In genomic region chr16:57999366-57999970, GRCh38 we compare ENCODE assay signal across 8 cellular contexts. TPM values are rescaled to one million over a fixed set of nuclear protein-coding genes. Genes with fewer than 3 reads are reported as not detected.
DNase-seq lines count a peak whose midpoint lies in the region; ATAC-seq and TF ChIP-seq lines count a peak whose summit lies in the region.

No MANE protein-coding gene starts in this region.

- H3K4me1 Mint-ChIP-seq in T-helper 1 cell treated with Interleukin-12 subunit alpha and Interleukin-12 subunit beta and Interleukin-4 antibody, amounts not matched to agents 30 μg/mL and 1 μg/mL, for 36 hours (ENCODE audit: low read depth) = peaks cover 41% of the 10 kb centered on the region
- peaks cover 77% of the 10 kb centered on the region for H3K4me1 Mint-ChIP-seq in dendritic cell treated with granulocyte-macrophage colony-stimulating factor and Interleukin-4, amounts not matched to agents 40 ng/mL and 50 ng/mL, for 4 days (ENCODE audit: low read depth)

- H3K4me1 ChIP-seq in A673 (ENCODE audit: insufficient read depth, low read length, poor library complexity, severe bottlenecking) (peaks cover 19% of the 10 kb centered on the region), muscle layer of colon (ENCODE audit: insufficient read depth, low read length) (peaks cover 12% of the 10 kb centered on the region), vagina (peaks cover 44% of the 10 kb centered on the region)

- no peak for TF ChIP-seq POLR2A in vagina (IDR thresholded peaks at IDR 0.05)

- H3K9me3 ChIP-seq in A673 (ENCODE audit: low read depth, low read length, poor library complexity, severe bottlenecking) = no peaks in the 10 kb centered on the region
- no peaks in the 10 kb centered on the region for H3K9me3 ChIP-seq in muscle layer of colon (ENCODE audit: low read length)
- H3K9me3 ChIP-seq in vagina = no peaks in the 10 kb centered on the region

- H3K36me3 ChIP-seq in A673 (ENCODE audit: insufficient read depth, low read length, poor library complexity, severe bottlenecking) (peaks cover 6% of the 10 kb centered on the region), muscle layer of colon (ENCODE audit: insufficient read depth, low read length) (peaks cover 34% of the 10 kb centered on the region), vagina (peaks cover 0 to 35% of the 10 kb centered on the region in 2 donors)

- POLR2A ChIA-PET in A673 (lab: Charles Lee; ENCODE audit: low non-redundant PET) = interaction anchor here (0.7 kb wide), 1 partner anchor 32 kb away, joined by 4 read pairs; no protein-coding TSS in a partner anchor

- H3K9me3 Mint-ChIP-seq in T-helper 1 cell treated with Interleukin-12 subunit alpha and Interleukin-12 subunit beta and Interleukin-4 antibody, amounts not matched to agents 30 μg/mL and 1 μg/mL, for 36 hours = no peaks in the 10 kb centered on the region
- H3K9me3 Mint-ChIP-seq in dendritic cell treated with granulocyte-macrophage colony-stimulating factor and Interleukin-4, amounts not matched to agents 40 ng/mL and 50 ng/mL, for 4 days = no peaks in the 10 kb centered on the region

- H3K36me3 Mint-ChIP-seq in T-helper 1 cell treated with Interleukin-12 subunit alpha and Interleukin-12 subunit beta and Interleukin-4 antibody, amounts not matched to agents 30 μg/mL and 1 μg/mL, for 36 hours (ENCODE audit: low read depth) = peaks cover 32% of the 10 kb centered on the region
- peaks cover 70% of the 10 kb centered on the region for H3K36me3 Mint-ChIP-seq in dendritic cell treated with granulocyte-macrophage colony-stimulating factor and Interleukin-4, amounts not matched to agents 40 ng/mL and 50 ng/mL, for 4 days (ENCODE audit: low read depth)

- ATAC-seq in GM19452 (IDR thresholded peaks at IDR 0.05; ENCODE audit: unreplicated experiment) = no peak

- TF ChIP-seq CTCF in A673 (conservative IDR thresholded peaks at IDR 0.05; ENCODE audit: low read depth, low read length) (peak; percentile 26; the same call in 1 of the 2 replicates), vagina (IDR thresholded peaks at IDR 0.05) (no peak)

- peak overlapping the region; percentile 82 for H3K4me3 Mint-ChIP-seq in T-helper 1 cell treated with Interleukin-12 subunit alpha and Interleukin-12 subunit beta and Interleukin-4 antibody, amounts not matched to agents 30 μg/mL and 1 μg/mL, for 36 hours
- H3K4me3 Mint-ChIP-seq in dendritic cell treated with granulocyte-macrophage colony-stimulating factor and Interleukin-4, amounts not matched to agents 40 ng/mL and 50 ng/mL, for 4 days = peak overlapping the region; percentile 77

- H3K4me3 ChIP-seq in A673 (ENCODE audit: low read depth, low read length, poor library complexity, severe bottlenecking) = peak overlapping the region; percentile 85
- peak overlapping the region; percentile 72 to 82 for H3K4me3 ChIP-seq in muscle layer of colon (ENCODE audit: low read depth in 1 of 2, low read length in 2 of 2)
- H3K4me3 ChIP-seq in vagina = peak overlapping the region; percentile 75 to 88

- DNase-seq in A673 (ENCODE audit: low spot score) (peak; percentile 60), GM19238 (ENCODE audit: insufficient read length, low spot score) (peak; percentile 39), vagina (ENCODE audit: extremely low spot score in 2 of 2) (no peak), LoVo (ENCODE audit: low spot score) (no peak)

- H3K27ac ChIP-seq in A673 (ENCODE audit: low read depth, low read length, poor library complexity, severe bottlenecking) (peak overlapping the region; percentile 78), muscle layer of colon (ENCODE audit: low read depth, low read length) (peak overlapping the region; percentile 70), vagina (peak overlapping the region; percentile 78)

- H3K9ac ChIP-seq in muscle layer of colon (ENCODE audit: low read length) = peak overlapping the region; percentile 69

- CTCF ChIA-PET in A673 (lab: Charles Lee) = interaction anchor here (0.6 to 1.0 kb wide), 4 partner anchors 100 to 512 kb away, joined by 3 to 14 read pairs (median 3); no protein-coding TSS in a partner anchor

- BruUV-seq in A673 (replicated peaks; lab: Mats Ljungman, UMichigan) = no TSS peak

- no peaks in the 10 kb centered on the region for H3K27me3 Mint-ChIP-seq in T-helper 1 cell treated with Interleukin-12 subunit alpha and Interleukin-12 subunit beta and Interleukin-4 antibody, amounts not matched to agents 30 μg/mL and 1 μg/mL, for 36 hours (ENCODE audit: low read depth)
- no peaks in the 10 kb centered on the region for H3K27me3 Mint-ChIP-seq in dendritic cell treated with granulocyte-macrophage colony-stimulating factor and Interleukin-4, amounts not matched to agents 40 ng/mL and 50 ng/mL, for 4 days

- intact Hi-C loops in A673 (cut with micrococcal nuclease; ENCODE audit: unreplicated experiment) (loop anchor here (1.0 kb wide), 1 partner anchor 93 kb away; no protein-coding TSS in a partner anchor), vagina (cut with DNase I) (loop anchor here (5.0 to 10.0 kb wide), 2 partner anchors 197 to 245 kb away; partner anchors contain the start of gene KIFC3)
- intact Hi-C loops in dendritic cell treated with granulocyte-macrophage colony-stimulating factor and Interleukin-4, amounts not matched to agents 40 ng/mL and 50 ng/mL, for 4 days (cut with micrococcal nuclease) = no loop called here

- H3K27ac Mint-ChIP-seq in T-helper 1 cell treated with Interleukin-12 subunit alpha and Interleukin-12 subunit beta and Interleukin-4 antibody, amounts not matched to agents 30 μg/mL and 1 μg/mL, for 36 hours = peak overlapping the region; percentile 85
- H3K27ac Mint-ChIP-seq in dendritic cell treated with granulocyte-macrophage colony-stimulating factor and Interleukin-4, amounts not matched to agents 40 ng/mL and 50 ng/mL, for 4 days = peak overlapping the region; percentile 79

- no peaks in the 10 kb centered on the region for H3K27me3 ChIP-seq in A673 (replicated peaks; ENCODE audit: insufficient read depth, low read depth, low read length, poor library complexity)
- H3K27me3 ChIP-seq in muscle layer of colon (ENCODE audit: control insufficient read depth in 1 of 2, insufficient read depth in 2 of 2, low read length in 2 of 2) = no peaks in the 10 kb centered on the region
- H3K27me3 ChIP-seq in vagina = no peaks in the 10 kb centered on the region

RNA-seq across cellular contexts. Expression of gene ZNF319, which starts 1.0 kb away (rescaled TPM):
- 11.7 and 12.9 TPM in 2 replicates for total RNA-seq in A673 (2021)
- total RNA-seq in vagina = 7.9 TPM

RNA-seq across cellular contexts. Expression of gene USB1, which starts 1.7 kb away (rescaled TPM):
- 99.5 and 106 TPM in 2 replicates for total RNA-seq in A673 (2021)
- 44.2 TPM for total RNA-seq in vagina

RNA-seq across cellular contexts. Expression of gene MMP15, which starts 26.1 kb away (rescaled TPM):
- total RNA-seq in A673 (2021) (4.5 and 7.0 TPM in 2 replicates), vagina (2.9 TPM)

RNA-seq across cellular contexts. Expression of gene CNGB1, which starts 28.5 kb away (rescaled TPM):
- total RNA-seq in A673 (2021) (not detected in 2 replicates), vagina (not detected)

Comparison
In these comparisons a context has a peak if more than half of its experiments do, and no peak if none do; other contexts are left out.
1. DNase-seq: peak in A673 (single experiment) and GM19238 (single experiment); none in vagina (0 of 2) and LoVo (single experiment).
2. Peak in every context shown above with its lines, with median percentiles within 50 percentile points of each other: H3K27ac ChIP-seq and H3K4me3 ChIP-seq.